9 cellular contexts compared by ENCODE assay signal in the genomic region with DNA sequence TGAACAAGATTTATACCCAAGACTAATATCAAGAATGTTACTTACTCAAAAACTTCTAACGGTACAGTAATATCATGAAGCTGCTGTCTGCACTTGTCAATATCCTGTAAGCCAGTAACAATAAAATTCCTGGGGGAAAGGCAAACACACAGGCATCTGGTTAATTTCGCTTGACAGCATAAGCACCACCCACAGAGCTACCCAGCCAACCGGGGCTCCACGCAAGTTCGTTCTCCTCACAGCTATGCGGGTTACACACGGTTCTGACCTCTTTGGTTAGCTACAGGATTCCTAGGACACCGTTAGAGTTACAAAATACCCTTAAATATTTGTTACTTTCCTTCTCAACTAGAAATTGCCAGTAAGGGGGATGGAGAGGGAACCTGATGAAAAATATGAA. TPM values are rescaled to one million over a fixed set of nuclear protein-coding genes. Genes with fewer than 3 reads are reported as not detected.
DNase-seq lines count a peak whose midpoint lies in the region; ATAC-seq, FAIRE-seq and TF ChIP-seq lines count a peak whose summit lies in the region.
"Had no signal": no experiment of that assay in that cellular context is flagged by ENCODE, and none has a peak within 500 bp of the region (broad histone marks: within the 10 kb centered on the region; RNA-seq: fewer than 3 reads in every experiment).

No MANE protein-coding gene starts in this region.

- POLR2A ChIA-PET in Caco-2 (lab: Charles Lee) = no interaction called here
- POLR2A ChIA-PET in Panc1 (lab: Charles Lee) = interaction anchor here (0.7 kb wide), 1 partner anchor 230 kb away, joined by 3 read pairs; no protein-coding TSS in a partner anchor
- POLR2A ChIA-PET in endothelial cell of umbilical vein (lab: Charles Lee) = no interaction called here

- intact Hi-C loops in Caco-2 (cut with micrococcal nuclease; ENCODE audit: unreplicated experiment) = loop anchor here (10.0 kb wide), 1 partner anchor 198 kb away; no protein-coding TSS in a partner anchor
- intact Hi-C loops in Panc1 (cut with micrococcal nuclease; ENCODE audit: unreplicated experiment) = loop anchor here (10.0 kb wide), 1 partner anchor 198 kb away; no protein-coding TSS in a partner anchor
- intact Hi-C loops in endothelial cell of umbilical vein (cut with micrococcal nuclease) = loop anchor here (10.0 kb wide), 2 partner anchors 208 to 882 kb away; no protein-coding TSS in a partner anchor

- peaks cover 60% of the 10 kb centered on the region for H3K36me3 Mint-ChIP-seq in Caco-2 (ENCODE audit: insufficient read depth, unreplicated experiment)
- H3K36me3 Mint-ChIP-seq in osteocyte (ENCODE audit: unreplicated experiment) = peaks cover 41% of the 10 kb centered on the region

- peaks cover 42% of the 10 kb centered on the region for H3K79me2 ChIP-seq in endothelial cell of umbilical vein (ENCODE audit: control insufficient read depth, insufficient read depth, low read length)

- no peaks in the 10 kb centered on the region for H3K9me3 ChIP-seq in Caco-2
- H3K9me3 ChIP-seq in Panc1 (ENCODE audit: control insufficient read depth, insufficient read depth, low read depth, low read length) = no peaks in the 10 kb centered on the region
- no peaks in the 10 kb centered on the region for H3K9me3 ChIP-seq in endothelial cell of umbilical vein (replicated peaks; ENCODE audit: control insufficient read depth, insufficient read depth, low read length)

- no peak overlapping the region for H3K27ac Mint-ChIP-seq in Caco-2 (ENCODE audit: unreplicated experiment)
- H3K27ac Mint-ChIP-seq in osteocyte (ENCODE audit: unreplicated experiment) = peak overlapping the region; percentile 93

- H3K27ac ChIP-seq in Panc1 (ENCODE audit: low read length) (peak overlapping the region; percentile 96), endothelial cell of umbilical vein (ENCODE audit: insufficient read depth, low read depth, low read length) (peak overlapping the region; percentile 86)

- H3K4me3 Mint-ChIP-seq in Caco-2 (ENCODE audit: unreplicated experiment) (peak overlapping the region; percentile 100), osteocyte (ENCODE audit: unreplicated experiment) (peak overlapping the region; percentile 99)

- H3K36me3 ChIP-seq in Caco-2 (ENCODE audit: control insufficient read depth, insufficient read depth, low read length) = peaks cover 8% of the 10 kb centered on the region; the same call in 1 of the 2 replicates
- peaks cover 46% of the 10 kb centered on the region for H3K36me3 ChIP-seq in Panc1 (ENCODE audit: control insufficient read depth, insufficient read depth, low read length)
- H3K36me3 ChIP-seq in endothelial cell of umbilical vein (ENCODE audit: control insufficient read depth in 2 of 2, extremely low read depth in 1 of 2, insufficient read depth in 2 of 2, low read length in 2 of 2) = peaks cover 12 to 22% of the 10 kb centered on the region in 2 experiments

- in situ Hi-C loops in Panc1 (cut with HindIII; ENCODE audit: low pct_unique_long_range_greater_than_20kb, low sequenced_read_pairs) = no loop called here
- in situ Hi-C loops in GM13977 (cut with MboI; ENCODE audit: low pct_unique_long_range_greater_than_20kb, low sequenced_read_pairs, unreplicated experiment) = no loop called here

- peak overlapping the region; percentile 83 for H3K9ac ChIP-seq in endothelial cell of umbilical vein (replicated peaks; ENCODE audit: extremely low read depth, insufficient read depth, low read length)

- H3K27me3 ChIP-seq in Caco-2 (replicated peaks; ENCODE audit: control insufficient read depth, insufficient read depth, low read length) (no peaks in the 10 kb centered on the region), Panc1 (ENCODE audit: control insufficient read depth, insufficient read depth, low read length) (no peaks in the 10 kb centered on the region), endothelial cell of umbilical vein (ENCODE audit: control insufficient read depth in 2 of 2, insufficient read depth in 2 of 2, low read length in 2 of 2) (no peaks in the 10 kb centered on the region)

- H3K27me3 Mint-ChIP-seq in Caco-2 (ENCODE audit: insufficient read depth, unreplicated experiment) = no peaks in the 10 kb centered on the region
- no peaks in the 10 kb centered on the region for H3K27me3 Mint-ChIP-seq in osteocyte (ENCODE audit: unreplicated experiment)

- H3K9me3 Mint-ChIP-seq in Caco-2 (ENCODE audit: unreplicated experiment) (peaks cover 9% of the 10 kb centered on the region), osteocyte (ENCODE audit: unreplicated experiment) (no peaks in the 10 kb centered on the region)

- H3K4me1 ChIP-seq in Caco-2 (0 out of 2 replicates have a peak, but pooled peaks cover 3% of the 10 kb centered on the region), Panc1 (ENCODE audit: control insufficient read depth, insufficient read depth, low read length) (peaks cover 10% of the 10 kb centered on the region), endothelial cell of umbilical vein (ENCODE audit: control insufficient read depth, extremely low read depth, insufficient read depth, low read length) (peaks cover 38% of the 10 kb centered on the region)

- TF ChIP-seq CTCF in Caco-2 (IDR thresholded peaks at IDR 0.05; ENCODE audit: insufficient read depth in 1 of 2, low read depth in 1 of 2, low read length in 1 of 2, severe bottlenecking in 1 of 2, unreplicated experiment in 1 of 2) = no peak
- no peak for TF ChIP-seq CTCF in Panc1 (IDR thresholded peaks at IDR 0.05)
- no peak for TF ChIP-seq CTCF in endothelial cell of umbilical vein (IDR thresholded peaks at IDR 0.05; ENCODE audit: extremely low read depth in 1 of 2, insufficient read depth in 1 of 2, low read depth in 1 of 2, low read length in 2 of 2)
- no peak for TF ChIP-seq CTCF in osteocyte (IDR thresholded peaks at IDR 0.05)
- TF ChIP-seq CTCF in GM13977 (IDR thresholded peaks at IDR 0.05; ENCODE audit: extremely low read depth, insufficient read depth, missing control alignments) = no peak

- no peak for ATAC-seq in Panc1
- no peak for ATAC-seq in GM21737 (IDR thresholded peaks at IDR 0.05; ENCODE audit: unreplicated experiment)

- H3K4me3 ChIP-seq in Caco-2 (ENCODE audit: low read depth, low read length) (peak overlapping the region; percentile 89), Panc1 (ENCODE audit: low read depth in 2 of 2, low read length in 2 of 2) (peak overlapping the region; percentile 100), endothelial cell of umbilical vein (replicated peaks in 1 of 3; ENCODE audit: insufficient read depth in 1 of 3, low read depth in 1 of 3, low read length in 3 of 3) (peak overlapping the region; percentile 51 to 76 (median 71))

- H2AFZ ChIP-seq in endothelial cell of umbilical vein (ENCODE audit: low read depth, low read length) = no peak overlapping the region

- H3K4me2 ChIP-seq in endothelial cell of umbilical vein (ENCODE audit: insufficient read depth, low read length) = peak overlapping the region; percentile 81

- H3K4me1 Mint-ChIP-seq in Caco-2 (ENCODE audit: low read depth, unreplicated experiment) (peaks cover 6% of the 10 kb centered on the region), osteocyte (ENCODE audit: unreplicated experiment) (peaks cover 24% of the 10 kb centered on the region)

- dilution Hi-C loops in endothelial cell of umbilical vein (cut with MboI; ENCODE audit: extremely low pct_ligation_motif_present, low sequenced_read_pairs) = no loop called here

- BruUV-seq in Caco-2 (replicated peaks; lab: Mats Ljungman, UMichigan) = no TSS peak
- no TSS peak for BruUV-seq in Panc1 (replicated peaks; lab: Mats Ljungman, UMichigan)
- BruUV-seq in endothelial cell of umbilical vein (replicated peaks; lab: Mats Ljungman, UMichigan) = no TSS peak

- no peak for FAIRE-seq in endothelial cell of umbilical vein (lab: Jason Lieb, UNC)
- FAIRE-seq: GM19239 had no signal

- no peak for TF ChIP-seq POLR2A in endothelial cell of umbilical vein (IDR thresholded peaks at IDR 0.05; ENCODE audit: low read depth, low read length)

- DNase-seq in Caco-2 (no peak), Panc1 (ENCODE audit: low read depth, low spot score) (no peak), endothelial cell of umbilical vein (ENCODE audit: low read depth, low spot score) (peak; percentile 4), osteocyte (ENCODE audit: extremely low spot score, unreplicated experiment) (peak; percentile 42), GM13977 (ENCODE audit: low spot score) (no peak), NCI-H446 treated with DMSO at 0.1 percent for 48 hours (lab: John Stamatoyannopoulos, UW) (no peak), cerebellar cortex (ENCODE audit: low spot score) (no peak)

- CTCF ChIA-PET in Caco-2 (lab: Charles Lee) = no interaction called here
- CTCF ChIA-PET in Panc1 (lab: Charles Lee) = no interaction called here
- CTCF ChIA-PET in endothelial cell of umbilical vein (lab: Charles Lee) = interaction anchor here (1.0 to 1.2 kb wide), 2 partner anchors 9 to 348 kb away, joined by 3 to 4 read pairs; no protein-coding TSS in a partner anchor

- no peaks in the 10 kb centered on the region for H4K20me1 ChIP-seq in endothelial cell of umbilical vein (replicated peaks; ENCODE audit: control insufficient read depth, extremely low read depth, insufficient read depth, low read length)

- H3K9me1 ChIP-seq in endothelial cell of umbilical vein (replicated peaks; ENCODE audit: control insufficient read depth, extremely low read depth, insufficient read depth, low read length) = no peaks in the 10 kb centered on the region

TF ChIP-seq in endothelial cell of umbilical vein, 7 proteins besides CTCF, POLR2A, EP300 and RAD21:
- TF ChIP-seq JUN (IDR thresholded peaks at IDR 0.05; ENCODE audit: borderline replicate concordance, insufficient read depth, insufficient read length, low read depth) = no peak
- TF ChIP-seq, protein P1, sequence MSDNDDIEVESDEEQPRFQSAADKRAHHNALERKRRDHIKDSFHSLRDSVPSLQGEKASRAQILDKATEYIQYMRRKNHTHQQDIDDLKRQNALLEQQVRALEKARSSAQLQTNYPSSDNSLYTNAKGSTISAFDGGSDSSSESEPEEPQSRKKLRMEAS (IDR thresholded peaks at IDR 0.05; ENCODE audit: insufficient read depth, insufficient read length) = no peak
- TF ChIP-seq EZH2 (IDR thresholded peaks at IDR 0.05; ENCODE audit: borderline replicate concordance, low read depth, low read length, severe bottlenecking) = no peak
- no peak for TF ChIP-seq GATA2 (IDR thresholded peaks at IDR 0.05; ENCODE audit: insufficient read depth, insufficient read length, low read depth, low read length)

RNA-seq across cellular contexts. Expression of a gene that starts 1.2 kb away (rescaled TPM):
- total RNA-seq in Caco-2 (2022) (48.6 and 50.6 TPM in 2 replicates), Panc1 (2021; ENCODE audit: unreplicated experiment) (34.0 TPM), endothelial cell of umbilical vein (55.6 and 57.8 TPM in 2 replicates), osteocyte (28.2 and 31.0 TPM in 2 replicates)
- polyA plus RNA-seq in Panc1 (2012; ENCODE audit: insufficient read length) = 48.9 TPM
- polyA plus RNA-seq in endothelial cell of umbilical vein = 49.8 and 56.3 TPM in 2 replicates
- 60.2 and 65.5 TPM in 2 replicates for polyA plus RNA-seq in endothelial cell of umbilical vein (2011; cell fraction: cytosol; rRNA removed)
- 55.0 and 80.6 TPM in 2 replicates for polyA plus RNA-seq in endothelial cell of umbilical vein (2011; cell fraction: nucleus; rRNA removed)
- polyA plus RNA-seq in endothelial cell of umbilical vein (2012) = 53.5 and 68.5 TPM in 2 replicates
- polyA minus RNA-seq in endothelial cell of umbilical vein = 9.9 and 16.5 TPM in 2 replicates
- 16.0 TPM for polyA minus RNA-seq in endothelial cell of umbilical vein (2011; cell fraction: cytosol; rRNA and poly(A)+ RNA removed)
- polyA minus RNA-seq in endothelial cell of umbilical vein (2011; cell fraction: nucleus; rRNA and poly(A)+ RNA removed) = 32.0 and 32.4 TPM in 2 replicates

Comparison
In these comparisons a context has a peak if more than half of its experiments do, and no peak if none do; other contexts are left out.
1. DNase-seq: peak in endothelial cell of umbilical vein (single experiment) and osteocyte (single experiment); none in Caco-2 (0 of 2), Panc1 (single experiment), GM13977 (single experiment), NCI-H446 treated with DMSO at 0.1 percent for 48 hours (single experiment) and cerebellar cortex (single experiment).
2. Peak in every context shown above with its lines, with median percentiles within 50 percentile points of each other: H3K4me3 ChIP-seq.